8 cellular contexts compared by ENCODE assay signal in the genomic region with DNA sequence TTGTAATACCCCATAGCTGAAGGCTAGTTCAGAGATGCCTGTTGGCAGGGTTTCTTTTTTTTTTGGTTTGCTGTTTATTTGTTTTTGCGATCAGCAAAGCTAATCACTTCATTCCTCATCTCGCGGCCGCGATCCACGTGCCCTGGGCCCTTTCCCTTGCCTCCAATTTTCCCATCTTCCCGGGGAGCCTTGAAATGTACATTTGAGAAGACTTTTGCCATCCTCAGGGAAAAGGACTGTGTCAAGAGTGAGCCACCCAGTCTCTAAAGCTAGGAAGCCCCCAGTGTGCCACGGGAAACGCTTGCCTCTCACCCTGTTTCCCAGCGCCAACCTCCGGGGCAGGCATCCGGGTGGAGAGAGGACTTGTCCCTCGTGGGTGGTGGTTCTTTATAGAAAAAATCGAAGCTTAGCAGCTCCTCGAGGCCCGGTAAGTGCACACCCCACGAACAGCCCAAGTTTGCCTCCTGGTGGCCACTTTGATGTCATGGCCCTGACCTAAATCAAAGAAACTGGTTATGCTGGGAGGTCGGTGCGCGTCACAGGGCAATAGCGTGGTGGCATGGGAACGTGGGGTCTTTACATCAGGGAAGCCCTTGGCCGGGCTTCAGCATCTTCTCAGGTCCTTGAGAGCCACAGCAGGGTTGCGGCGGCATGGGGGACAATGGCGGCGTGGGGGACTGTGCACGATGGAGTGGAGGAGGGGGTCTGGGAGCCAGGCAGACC. TPM values are rescaled to one million over a fixed set of nuclear protein-coding genes. Genes with fewer than 3 reads are reported as not detected.
A peak's percentile ranks its signal among the peaks of the same experiment; 100 is the strongest.
DNase-seq lines count a peak whose midpoint lies in the region; ATAC-seq, FAIRE-seq and TF ChIP-seq lines count a peak whose summit lies in the region.

No MANE protein-coding gene starts in this region.

- H3K56ac ChIP-seq in H1 (replicated peaks; ENCODE audit: insufficient read length, low read depth, low read length) = no peak overlapping the region

- H2BK120ac ChIP-seq in H1 (replicated peaks; ENCODE audit: low read depth, low read length) = no peak overlapping the region

- H4K5ac ChIP-seq in H1 (ENCODE audit: insufficient read length, low read depth, low read length) = no peak overlapping the region

- H2BK15ac ChIP-seq in H1 (ENCODE audit: low read length) = no peak overlapping the region

- no peak overlapping the region for H3K14ac ChIP-seq in H1 (ENCODE audit: insufficient read length)

- H4K20me1 ChIP-seq in H1 (replicated peaks in 1 of 2; ENCODE audit: control insufficient read depth in 1 of 2, insufficient read depth in 2 of 2, low read length in 2 of 2) = peaks cover 0 to 2% of the 10 kb centered on the region in 2 experiments

- no peak overlapping the region for H2AK5ac ChIP-seq in H1 (ENCODE audit: low read depth, low read length)

- H2BK5ac ChIP-seq in H1 (ENCODE audit: low read depth, low read length) = no peak overlapping the region

- no peaks in the 10 kb centered on the region for H3K27me3 ChIP-seq in H1 (replicated peaks in 1 of 4; ENCODE audit: control insufficient read depth in 3 of 4, extremely low read depth in 1 of 4, insufficient read depth in 3 of 4, low read length in 3 of 4)
- no peaks in the 10 kb centered on the region for H3K27me3 ChIP-seq in uterus

- H2BK20ac ChIP-seq in H1 (ENCODE audit: low read length) = no peak overlapping the region

- no peak for TF ChIP-seq EP300 in H1 (IDR thresholded peaks at IDR 0.05; ENCODE audit: borderline replicate concordance in 1 of 2, low read depth in 2 of 2, low read length in 2 of 2)

- H3K4ac ChIP-seq in H1 (replicated peaks; ENCODE audit: insufficient read length, low read depth, low read length) = no peak overlapping the region

- no peaks in the 10 kb centered on the region for H3K79me2 ChIP-seq in H1 (ENCODE audit: control insufficient read depth in 1 of 2, insufficient read depth in 2 of 2, low read length in 2 of 2)

- peaks cover 0 to 7% (median 3%) of the 10 kb centered on the region in 4 experiments; a peak in 2 of 7 replicates for H3K4me1 ChIP-seq in H1 (replicated peaks in 1 of 4; ENCODE audit: control insufficient read depth in 3 of 4, insufficient read depth in 4 of 4, low read length in 3 of 4)
- peaks cover 0 to 3% of the 10 kb centered on the region in 2 donors for H3K4me1 ChIP-seq in uterus

- no peak overlapping the region; the same call in 1 of the 2 replicates for H4K8ac ChIP-seq in H1 (ENCODE audit: extremely low read depth, insufficient read depth, low read length)

- no peak overlapping the region for H3K18ac ChIP-seq in H1 (ENCODE audit: extremely low read depth, low read length)

- FAIRE-seq in H1 (lab: Jason Lieb, UNC) = no peak

- no peak overlapping the region for H3K23ac ChIP-seq in H1 (ENCODE audit: insufficient read length)

- no peak for TF ChIP-seq POLR2A in H1 (IDR thresholded peaks at IDR 0.05; ENCODE audit: control extremely low read depth in 1 of 2, low read depth in 2 of 2, low read length in 2 of 2)
- TF ChIP-seq POLR2A in uterus (IDR thresholded peaks at IDR 0.05) = no peak

- TF ChIP-seq CTCF in H1 (IDR thresholded peaks at IDR 0.05; ENCODE audit: control extremely low read depth in 1 of 3, insufficient read depth in 1 of 3, low read depth in 1 of 3, low read length in 3 of 3) = peak; percentile 40 to 52 (median 48)
- peak; percentile 36 to 63 (median 52) for TF ChIP-seq CTCF in uterus (IDR thresholded peaks at IDR 0.05)

- H3K23me2 ChIP-seq in H1 (ENCODE audit: low read depth, low read length) = no peaks in the 10 kb centered on the region

- H3K9ac ChIP-seq in H1 (replicated peaks in 1 of 4; ENCODE audit: extremely low read depth in 1 of 4, low read depth in 3 of 4, low read length in 3 of 4) = no peak overlapping the region

- POLR2A ChIA-PET in H1 (lab: Charles Lee; ENCODE audit: partially characterized antibody) = no interaction called here

- H3K27ac ChIP-seq in H1 (ENCODE audit: low read depth, low read length) (no peak overlapping the region), uterus (peak overlapping the region; percentile 81 to 87)

- intact Hi-C loops in uterus (cut with DNase I; ENCODE audit: low total_unique reads) = no loop called here

- CTCF ChIA-PET in H1 (lab: Charles Lee; ENCODE audit: partially characterized antibody) = interaction anchor here (0.7 to 2.7 kb wide), 8 partner anchors 8 to 180 kb away, joined by 3 to 32 read pairs (median 4); no protein-coding TSS in a partner anchor

- H3K4me2 ChIP-seq in H1 (ENCODE audit: insufficient read depth in 1 of 2, low read depth in 2 of 2, low read length in 2 of 2) = no peak overlapping the region

- H3K9me3 ChIP-seq in H1 (ENCODE audit: insufficient read depth in 2 of 2, low read depth in 1 of 2, low read length in 1 of 2) (no peaks in the 10 kb centered on the region), uterus (no peaks in the 10 kb centered on the region)

- no peak for ATAC-seq in GM18517 (IDR thresholded peaks at IDR 0.05; ENCODE audit: unreplicated experiment)
- ATAC-seq in GM21576 (IDR thresholded peaks at IDR 0.05; ENCODE audit: unreplicated experiment) = no peak

- H3K4me3 ChIP-seq in H1 (ENCODE audit: extremely low read depth in 1 of 4, insufficient read depth in 2 of 4, low read depth in 3 of 4, low read length in 4 of 4) = no peak overlapping the region
- no peak overlapping the region for H3K4me3 ChIP-seq in uterus

- no peak overlapping the region for H4K91ac ChIP-seq in H1 (replicated peaks; ENCODE audit: insufficient read length, low read length)

- H3K36me3 ChIP-seq in H1 (ENCODE audit: control insufficient read depth in 2 of 4, insufficient read depth in 4 of 4, low read length in 3 of 4) (peaks cover 0 to 22% (median 0%) of the 10 kb centered on the region in 4 experiments; a peak in 3 of 8 replicates), uterus (no peaks in the 10 kb centered on the region)

- DNase-seq in activated gamma-delta T cell treated with Interleukin-2 at 50 U/mL for 16 hours (peak; percentile 29), activated gamma-delta T cell (lab: John Stamatoyannopoulos, UW) (no peak), T-helper 1 cell (peak in 4 of 5 donors; percentile 22 to 30 (median 25)), H1 (ENCODE audit: low read depth in 1 of 2, low spot score in 2 of 2) (no peak), mucosa of gallbladder (ENCODE audit: low spot score) (peak; percentile 25), uterus (peak; percentile 63 to 70)

- H2BK12ac ChIP-seq in H1 (ENCODE audit: low read depth, low read length) = no peak overlapping the region

- H2AFZ ChIP-seq in H1 (ENCODE audit: low read length) = no peak overlapping the region

- no peaks in the 10 kb centered on the region for H3K79me1 ChIP-seq in H1 (ENCODE audit: low read depth, low read length)

- TF ChIP-seq RAD21 in H1 (IDR thresholded peaks at IDR 0.05 in 1 of 2, conservative IDR thresholded peaks at IDR 0.05 in 1 of 2; ENCODE audit: low read depth in 2 of 2, low read length in 2 of 2) = peak; percentile 63 to 71

- WGBS in H1 (ENCODE audit: extremely low coverage in 1 of 2, insufficient coverage in 1 of 2, insufficient read length in 1 of 2, insufficient replicate concordance in 2 of 2, low coverage in 1 of 2, low lambda C conversion rate in 2 of 2, missing lambda C conversion rate in 1 of 2), 2 experiments = 78% methylated on average over 21 of the region's 28 CpGs; no CpG with 5 or more reads in 1 of the 2 experiments

TF ChIP-seq in H1, 55 proteins besides CTCF, POLR2A, EP300 and RAD21:
- TF ChIP-seq EGR1 (IDR thresholded peaks at IDR 0.05; ENCODE audit: borderline replicate concordance, low read depth, low read length) = no peak
- TF ChIP-seq HDAC2 (IDR thresholded peaks at IDR 0.05; ENCODE audit: borderline replicate concordance in 1 of 2, low read depth in 2 of 2, low read length in 2 of 2) = no peak
- no peak for TF ChIP-seq POLR2AphosphoS5 (IDR thresholded peaks at IDR 0.05; ENCODE audit: low read depth, low read length)
- no peak for TF ChIP-seq KDM1A (IDR thresholded peaks at IDR 0.05; ENCODE audit: borderline replicate concordance, low read length)
- no peak for TF ChIP-seq JUND (IDR thresholded peaks at IDR 0.05; ENCODE audit: low read length)
- no peak for TF ChIP-seq JUN (IDR thresholded peaks at IDR 0.05; ENCODE audit: low read depth, low read length)
- no peak for TF ChIP-seq CBX8 (IDR thresholded peaks at IDR 0.05; ENCODE audit: borderline replicate concordance, low read depth, low read length)
- no peak for TF ChIP-seq SP2 (IDR thresholded peaks at IDR 0.05; ENCODE audit: low read length)
- TF ChIP-seq SUZ12 (IDR thresholded peaks at IDR 0.05; ENCODE audit: low read length) = no peak
- TF ChIP-seq PHF8 (conservative IDR thresholded peaks at IDR 0.05; ENCODE audit: low read depth, low read length) = no peak
- no peak for TF ChIP-seq RBBP5 (IDR thresholded peaks at IDR 0.05; ENCODE audit: borderline replicate concordance, low read depth, low read length)

RNA-seq across cellular contexts. Expression of gene MAP7D3, which starts 42.0 kb away (rescaled TPM):
- total RNA-seq in H1 (2021; fragmentation: NEBNext Ultra II Directional; extraction: Animal tissue kit (Norgen Biotek cat#: 25700)) = 19.2 and 19.6 TPM in 2 replicates
- 3.8 and 4.8 TPM in 2 replicates for polyA plus RNA-seq in H1 (2011; rRNA removed)
- polyA plus RNA-seq in H1 (2011; cell fraction: cytosol; rRNA removed) = 7.0 TPM
- polyA plus RNA-seq in H1 (2011; cell fraction: nucleus; rRNA removed) = 9.9 TPM
- 12.2 to 21.1 TPM (median 13.1 TPM) in 4 replicates for polyA plus RNA-seq in H1 (2012, experiment 1 of 2)
- polyA plus RNA-seq in H1 (2012, experiment 2 of 2) = 1.2 TPM
- 38.0 TPM for polyA plus RNA-seq in H1 (2013, experiment 1 of 2)
- 36.9 TPM for polyA plus RNA-seq in H1 (2013, experiment 2 of 2)
- polyA minus RNA-seq in H1 (2011; rRNA and poly(A)+ RNA removed) = 9.5 and 10.1 TPM in 2 replicates
- polyA minus RNA-seq in H1 (2011; cell fraction: cytosol; rRNA and poly(A)+ RNA removed) = 6.6 TPM
- 15.8 TPM for polyA minus RNA-seq in H1 (2011; cell fraction: nucleus; rRNA and poly(A)+ RNA removed)
- total RNA-seq in mucosa of gallbladder (6.3 TPM), uterus (10 to 100 TPM; 13.8 to 28.5 (median 20.4) TPM)

Comparison
In these comparisons a context has a peak if more than half of its experiments do, and no peak if none do; other contexts are left out.
1. DNase-seq: peak in activated gamma-delta T cell treated with Interleukin-2 at 50 U/mL for 16 hours (single experiment), T-helper 1 cell (4 of 5), mucosa of gallbladder (single experiment) and uterus (2 of 2); none in activated gamma-delta T cell (single experiment) and H1 (0 of 2).